Comparison of ENCODE assay signal across 1 cellular context in genomic region chr19:34404109-34404909, GRCh38.
A peak's percentile ranks its signal among the peaks of the same experiment; 100 is the strongest.
TF ChIP-seq lines count a peak whose summit lies in the region.

TSS of gene PDCD2L (plus strand) at chr19:34404399. CDS start at chr19:34404431, 32 bp downstream.

TF ChIP-seq in HepG2, 621 proteins besides CTCF, POLR2A, EP300 and RAD21 (continued from another document):
- TF ChIP-seq ZBTB34 (CRISPR knock-in tag; IDR thresholded peaks at IDR 0.05) (no peak), MAFK (conservative IDR thresholded peaks at IDR 0.05 in 1 of 2, IDR thresholded peaks at IDR 0.05 in 1 of 2; ENCODE audit: low read length in 2 of 2) (no peak), ZNF138 (CRISPR knock-in tag; IDR thresholded peaks at IDR 0.05; ENCODE audit: low read depth) (peak; percentile 64; the same call in 1 of the 2 replicates)
TF ChIP-seq in HepG2: peak in this region for 345.
